In genomic region chr11:65884716-65885092, GRCh38 we compare ENCODE assay signal across 1 cellular context.
TF ChIP-seq lines count a peak whose summit lies in the region.

No MANE protein-coding gene starts in this region.

TF ChIP-seq in WTC11, 78 proteins besides CTCF, POLR2A, EP300 and RAD21 (continued from another document):
- TF ChIP-seq ATF3 (CRISPR knock-in tag; conservative IDR thresholded peaks at IDR 0.05) = no peak
- TF ChIP-seq AR (CRISPR knock-in tag; IDR thresholded peaks at IDR 0.05) = no peak
- no peak for TF ChIP-seq STAT6 (CRISPR knock-in tag; conservative IDR thresholded peaks at IDR 0.05; ENCODE audit: low read depth)
- peak; percentile 68 for TF ChIP-seq SP1 (CRISPR knock-in tag; conservative IDR thresholded peaks at IDR 0.05)
- TF ChIP-seq E2F1 (CRISPR knock-in tag; IDR thresholded peaks at IDR 0.05) = no peak
- TF ChIP-seq ZNF138 (CRISPR knock-in tag; conservative IDR thresholded peaks at IDR 0.05) = no peak
- TF ChIP-seq, protein P1, sequence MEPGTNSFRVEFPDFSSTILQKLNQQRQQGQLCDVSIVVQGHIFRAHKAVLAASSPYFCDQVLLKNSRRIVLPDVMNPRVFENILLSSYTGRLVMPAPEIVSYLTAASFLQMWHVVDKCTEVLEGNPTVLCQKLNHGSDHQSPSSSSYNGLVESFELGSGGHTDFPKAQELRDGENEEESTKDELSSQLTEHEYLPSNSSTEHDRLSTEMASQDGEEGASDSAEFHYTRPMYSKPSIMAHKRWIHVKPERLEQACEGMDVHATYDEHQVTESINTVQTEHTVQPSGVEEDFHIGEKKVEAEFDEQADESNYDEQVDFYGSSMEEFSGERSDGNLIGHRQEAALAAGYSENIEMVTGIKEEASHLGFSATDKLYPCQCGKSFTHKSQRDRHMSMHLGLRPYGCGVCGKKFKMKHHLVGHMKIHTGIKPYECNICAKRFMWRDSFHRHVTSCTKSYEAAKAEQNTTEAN (CRISPR knock-in tag; IDR thresholded peaks at IDR 0.05) = no peak
- TF ChIP-seq HMGXB4 (CRISPR knock-in tag; IDR thresholded peaks at IDR 0.05) = peak; percentile 55; the same call in 1 of the 2 replicates
- TF ChIP-seq NFATC4 (CRISPR knock-in tag; IDR thresholded peaks at IDR 0.05) = no peak
- TF ChIP-seq, protein P2, sequence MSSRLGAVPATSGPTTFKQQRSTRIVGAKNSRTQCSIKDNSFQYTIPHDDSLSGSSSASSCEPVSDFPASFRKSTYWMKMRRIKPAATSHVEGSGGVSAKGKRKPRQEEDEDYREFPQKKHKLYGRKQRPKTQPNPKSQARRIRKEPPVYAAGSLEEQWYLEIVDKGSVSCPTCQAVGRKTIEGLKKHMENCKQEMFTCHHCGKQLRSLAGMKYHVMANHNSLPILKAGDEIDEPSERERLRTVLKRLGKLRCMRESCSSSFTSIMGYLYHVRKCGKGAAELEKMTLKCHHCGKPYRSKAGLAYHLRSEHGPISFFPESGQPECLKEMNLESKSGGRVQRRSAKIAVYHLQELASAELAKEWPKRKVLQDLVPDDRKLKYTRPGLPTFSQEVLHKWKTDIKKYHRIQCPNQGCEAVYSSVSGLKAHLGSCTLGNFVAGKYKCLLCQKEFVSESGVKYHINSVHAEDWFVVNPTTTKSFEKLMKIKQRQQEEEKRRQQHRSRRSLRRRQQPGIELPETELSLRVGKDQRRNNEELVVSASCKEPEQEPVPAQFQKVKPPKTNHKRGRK (CRISPR knock-in tag; IDR thresholded peaks at IDR 0.05; ENCODE audit: borderline replicate concordance) = 0 out of 2 replicates have a peak, but pooled peaks have one; percentile 23
- no peak for TF ChIP-seq PRRX2 (CRISPR knock-in tag; IDR thresholded peaks at IDR 0.05)
- TF ChIP-seq FOXK1 (CRISPR knock-in tag; IDR thresholded peaks at IDR 0.05) = peak; percentile 82
